16 cellular contexts compared by ENCODE assay signal in the genomic region with DNA sequence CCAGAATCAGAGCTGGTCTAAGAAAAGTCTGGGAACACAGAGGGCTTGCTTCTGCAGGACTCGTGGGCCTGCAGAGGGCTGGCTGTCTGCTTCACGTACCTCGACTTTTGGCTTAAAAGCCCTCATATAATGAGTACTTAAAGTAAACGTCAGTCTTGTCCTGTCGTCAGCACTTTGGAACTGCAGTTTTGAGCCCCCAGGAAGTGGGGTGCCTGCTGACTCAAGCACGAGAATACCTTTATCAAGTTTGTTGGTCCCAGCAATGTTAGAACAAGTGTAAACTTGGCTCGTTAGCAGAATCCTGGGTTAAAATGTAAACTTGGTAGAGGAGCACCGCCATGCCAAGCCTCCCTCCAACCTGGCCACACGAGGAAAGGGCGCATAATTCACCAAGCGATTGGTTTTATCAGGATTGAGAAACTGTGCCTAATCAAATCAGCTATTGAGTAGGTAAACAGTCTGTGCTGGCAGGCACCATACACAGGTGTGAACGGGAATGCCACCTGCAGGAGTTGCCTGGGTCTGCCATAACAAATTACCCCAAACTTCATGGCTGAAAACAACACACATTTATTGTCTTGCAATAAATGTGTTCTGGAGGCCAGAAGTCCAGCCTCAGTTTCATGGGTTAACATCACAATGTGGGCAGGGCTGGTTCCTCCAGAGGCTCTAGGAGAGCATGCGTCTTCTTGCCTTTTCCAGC. TPM values are rescaled to one million over a fixed set of nuclear protein-coding genes. Genes with fewer than 3 reads are reported as not detected.
DNase-seq lines count a peak whose midpoint lies in the region; ATAC-seq and TF ChIP-seq lines count a peak whose summit lies in the region.
"Had no signal": no experiment of that assay in that cellular context is flagged by ENCODE, and none has a peak within 500 bp of the region (broad histone marks: within the 10 kb centered on the region; RNA-seq: fewer than 3 reads in every experiment).

No MANE protein-coding gene starts in this region.

- H3K4me3 Mint-ChIP-seq in type B pancreatic cell = peak overlapping the region; percentile 22
- H3K4me3 Mint-ChIP-seq in CD8-positive, alpha-beta memory T cell = no peak overlapping the region
- H3K4me3 Mint-ChIP-seq in stimulated activated naive CD8-positive, alpha-beta T cell treated with anti-CD3 and anti-CD28 coated beads, Interleukin-15, amount 100 ng/mL, for 72 hours = no peak overlapping the region
- H3K4me3 Mint-ChIP-seq: activated naive CD8-positive, alpha-beta T cell; brain had no signal

- peak; percentile 3 for ATAC-seq in foreskin keratinocyte
- ATAC-seq in stimulated activated naive CD8-positive, alpha-beta T cell treated with anti-CD3 and anti-CD28 coated beads, Interleukin-15, amount 100 ng/mL, for 72 hours = no peak

- H3K4me1 Mint-ChIP-seq in type B pancreatic cell (ENCODE audit: unreplicated experiment) = peaks cover 47% of the 10 kb centered on the region
- H3K4me1 Mint-ChIP-seq in CD8-positive, alpha-beta memory T cell = no peaks in the 10 kb centered on the region
- H3K4me1 Mint-ChIP-seq in stimulated activated naive CD8-positive, alpha-beta T cell treated with anti-CD3 and anti-CD28 coated beads, Interleukin-15, amount 100 ng/mL, for 72 hours = no peaks in the 10 kb centered on the region

- H3K9ac ChIP-seq in mucosa of stomach (ENCODE audit: low read length) = peak overlapping the region; percentile 38

- H3K4me1 ChIP-seq in foreskin keratinocyte (peaks cover 26% of the 10 kb centered on the region), mucosa of stomach (ENCODE audit: control insufficient read depth, insufficient read depth, low read length) (peaks cover 74% of the 10 kb centered on the region)
- H3K4me1 ChIP-seq in CD8-positive, alpha-beta memory T cell (ENCODE audit: insufficient read depth, low read length) = no peaks in the 10 kb centered on the region

- POLR2A ChIA-PET in CD8-positive, alpha-beta memory T cell (lab: Charles Lee) = no interaction called here

- H3K9me3 Mint-ChIP-seq in type B pancreatic cell = no peaks in the 10 kb centered on the region
- H3K9me3 Mint-ChIP-seq in CD8-positive, alpha-beta memory T cell = no peaks in the 10 kb centered on the region
- H3K9me3 Mint-ChIP-seq in stimulated activated naive CD8-positive, alpha-beta T cell treated with anti-CD3 and anti-CD28 coated beads, Interleukin-15, amount 100 ng/mL, for 72 hours = no peaks in the 10 kb centered on the region
- H3K9me3 Mint-ChIP-seq: brain had no signal

- no peaks in the 10 kb centered on the region for H3K27me3 ChIP-seq in foreskin keratinocyte
- no peaks in the 10 kb centered on the region for H3K27me3 ChIP-seq in mucosa of stomach (ENCODE audit: control insufficient read depth, insufficient read depth, low read length)
- no peaks in the 10 kb centered on the region for H3K27me3 ChIP-seq in CD8-positive, alpha-beta memory T cell (ENCODE audit: insufficient read depth, low read length, poor library complexity, severe bottlenecking)
- H3K27me3 ChIP-seq: upper lobe of left lung had no signal

- H3K36me3 Mint-ChIP-seq in type B pancreatic cell = peaks cover 3% of the 10 kb centered on the region
- no peaks in the 10 kb centered on the region for H3K36me3 Mint-ChIP-seq in CD8-positive, alpha-beta memory T cell
- H3K36me3 Mint-ChIP-seq: activated naive CD8-positive, alpha-beta T cell; brain had no signal

- peak overlapping the region; percentile 21 for H3K4me3 ChIP-seq in mucosa of stomach (ENCODE audit: low read length)
- no peak overlapping the region for H3K4me3 ChIP-seq in CD8-positive, alpha-beta memory T cell (ENCODE audit: low read length)
- H3K4me3 ChIP-seq: skin epidermis, upper lobe of left lung had no signal

- CTCF ChIA-PET in CD8-positive, alpha-beta memory T cell (lab: Charles Lee) = no interaction called here

- peak; percentile 34 for TF ChIP-seq CTCF in foreskin keratinocyte (conservative IDR thresholded peaks at IDR 0.05)
- no peak for TF ChIP-seq CTCF in type B pancreatic cell (conservative IDR thresholded peaks at IDR 0.05)

- H3K27ac ChIP-seq in foreskin keratinocyte = peak overlapping the region; percentile 93
- no peak overlapping the region for H3K27ac ChIP-seq in CD8-positive, alpha-beta memory T cell (ENCODE audit: low read depth, low read length)
- H3K27ac ChIP-seq: upper lobe of left lung had no signal

- no peaks in the 10 kb centered on the region for H3K36me3 ChIP-seq in mucosa of stomach (ENCODE audit: control insufficient read depth, insufficient read depth, low read length)
- H3K36me3 ChIP-seq in CD8-positive, alpha-beta memory T cell (ENCODE audit: insufficient read depth, low read length) = no peaks in the 10 kb centered on the region

- no peaks in the 10 kb centered on the region for H3K27me3 Mint-ChIP-seq in type B pancreatic cell
- H3K27me3 Mint-ChIP-seq in CD8-positive, alpha-beta memory T cell = peaks cover 14 to 26% of the 10 kb centered on the region in 2 donors
- peaks cover 2% of the 10 kb centered on the region for H3K27me3 Mint-ChIP-seq in stimulated activated naive CD8-positive, alpha-beta T cell treated with anti-CD3 and anti-CD28 coated beads, Interleukin-15, amount 100 ng/mL, for 72 hours

- H3K27ac Mint-ChIP-seq in type B pancreatic cell = peak overlapping the region; percentile 37
- peak overlapping the region in 1 of 8 donors; percentile 14 for H3K27ac Mint-ChIP-seq in CD8-positive, alpha-beta memory T cell
- H3K27ac Mint-ChIP-seq in stimulated activated naive CD8-positive, alpha-beta T cell treated with anti-CD3 and anti-CD28 coated beads, Interleukin-15, amount 100 ng/mL, for 72 hours = no peak overlapping the region
- H3K27ac Mint-ChIP-seq: activated naive CD8-positive, alpha-beta T cell had no signal

- H3K9me3 ChIP-seq in mucosa of stomach (ENCODE audit: control insufficient read depth, low read length) = no peaks in the 10 kb centered on the region
- H3K9me3 ChIP-seq in CD8-positive, alpha-beta memory T cell (ENCODE audit: low read length) = no peaks in the 10 kb centered on the region
- H3K9me3 ChIP-seq: upper lobe of left lung had no signal

- peak; percentile 36 for DNase-seq in activated effector memory CD4-positive, alpha-beta T cell treated with anti-CD3 and anti-CD28 coated beads, Interleukin-2, amount 50 U/mL, for 16 hours
- DNase-seq in activated effector memory CD4-positive, alpha-beta T cell treated with Interleukin-2 at 50 U/mL for 16 hours = no peak
- DNase-seq in foreskin keratinocyte (peak in 1 of 2 donors; percentile 44), type B pancreatic cell (ENCODE audit: extremely low spot score, unreplicated experiment) (no peak), DMS79 treated with DMSO at 0.1 percent for 48 hours (lab: John Stamatoyannopoulos, UW) (no peak)
- no peak for DNase-seq in CD8-positive, alpha-beta memory T cell
- DNase-seq in stimulated activated naive CD8-positive, alpha-beta T cell treated with anti-CD3 and anti-CD28 coated beads, Interleukin-15, amount 100 ng/mL, for 72 hours = no peak
- DNase-seq: activated T-cell treated with anti-CD3 and anti-CD28 coated beads for 4 hours, C1 segment of cervical spinal cord, NCI-H1105 treated with DMSO at 0.1 percent for 48 hours, NCI-H2171 treated with DMSO at 0.1 percent for 48 hours, upper lobe of left lung had no signal

RNA-seq across cellular contexts. Expression of gene FHAD1, which starts 45.0 kb away (rescaled TPM):
- total RNA-seq in foreskin keratinocyte (0.24 and 0.25 TPM in 2 replicates), type B pancreatic cell (ENCODE audit: low replicate concordance) (0.93 and 3.8 TPM in 2 replicates)
- 0.16 and 0.24 TPM in 2 replicates for polyA plus RNA-seq in foreskin keratinocyte
- not detected for total RNA-seq in CD8-positive, alpha-beta memory T cell
- not detected for polyA plus RNA-seq in CD8-positive, alpha-beta memory T cell

RNA-seq across cellular contexts. Expression of gene TMEM51, which starts 48.5 kb away (rescaled TPM):
- total RNA-seq in foreskin keratinocyte (15.4 and 18.1 TPM in 2 replicates), type B pancreatic cell (ENCODE audit: low replicate concordance) (12.5 and 28.8 TPM in 2 replicates)
- 19.2 and 19.5 TPM in 2 replicates for polyA plus RNA-seq in foreskin keratinocyte
- under 1 TPM; 0.11 to 0.24 TPM for total RNA-seq in CD8-positive, alpha-beta memory T cell
- polyA plus RNA-seq in CD8-positive, alpha-beta memory T cell = not detected

Comparison
In these comparisons a context has a peak if more than half of its experiments do, and no peak if none do; other contexts are left out.
1. RNA of gene TMEM51, which starts 48.5 kb away (total RNA-seq): 15.4 to 18.1 TPM in foreskin keratinocyte and 12.5 to 28.8 TPM in type B pancreatic cell; 0.11 to 0.24 TPM in CD8-positive, alpha-beta memory T cell; every median in the first group is over 10 times any median in the second.